ENCODE assay signal across 13 cellular contexts in the genomic region with DNA sequence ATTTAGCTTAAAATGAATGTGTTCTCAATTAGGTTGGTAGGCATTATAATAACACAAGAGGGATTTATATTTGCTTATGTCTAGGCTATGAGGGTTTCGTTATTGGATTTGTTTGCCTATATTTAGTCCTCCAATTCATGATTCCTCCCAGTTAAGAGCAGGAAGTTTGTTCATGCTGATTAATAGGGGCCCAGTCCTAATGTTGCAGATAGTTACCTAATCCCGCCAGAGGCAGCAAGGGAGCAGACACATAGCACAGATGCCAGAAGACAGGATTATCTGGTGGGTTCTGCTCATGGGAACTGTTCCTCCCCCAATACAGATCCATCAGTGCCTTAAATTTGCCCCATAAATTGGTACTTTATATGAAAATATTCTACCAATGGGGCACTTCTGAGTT.
"Had no signal": no experiment of that assay in that cellular context is flagged by ENCODE, and none has a peak within 500 bp of the region (broad histone marks: within the 10 kb centered on the region; RNA-seq: fewer than 3 reads in every experiment).

No MANE protein-coding gene starts in this region.

- H3K27ac ChIP-seq: epithelial cell of prostate, hepatocyte, neural progenitor cell, vagina had no signal

- H3K27me3 ChIP-seq: hepatocyte, neural progenitor cell, vagina had no signal

- H3K4me3 ChIP-seq: dorsolateral prefrontal cortex, hepatocyte, neural progenitor cell, vagina had no signal

- H2AFZ ChIP-seq: hepatocyte, neural progenitor cell had no signal

- H3K4me1 Mint-ChIP-seq: activated B cell treated with CpG ODN at 0.5 μM for 24 hours, neural progenitor cell had no signal

- H3K4me2 ChIP-seq: hepatocyte, neural progenitor cell had no signal

- H3K9ac ChIP-seq: neural progenitor cell had no signal

- H3K27me3 Mint-ChIP-seq: activated B cell treated with CpG ODN at 0.5 μM for 24 hours; activated CD4-positive, alpha-beta memory T cell treated with anti-CD3 and anti-CD28 coated beads for 36 hours; activated naive CD8-positive, alpha-beta T cell; naive thymus-derived CD4-positive, alpha-beta T cell; stimulated activated naive CD8-positive, alpha-beta T cell treated with anti-CD3 and anti-CD28 coated beads, Interleukin-15, amount 100 ng/mL, for 72 hours had no signal

- H3K36me3 ChIP-seq: neural progenitor cell, vagina had no signal

- H3K4me3 Mint-ChIP-seq: activated B cell treated with CpG ODN at 0.5 μM for 24 hours; activated CD4-positive, alpha-beta memory T cell treated with anti-CD3 and anti-CD28 coated beads for 36 hours; activated naive CD8-positive, alpha-beta T cell; activated T-helper 1 cell treated with anti-CD3 and anti-CD28 coated beads, Interleukin-12 subunit alpha, Interleukin-12 subunit beta, Interleukin-2, Interleukin-4 antibody, amounts not matched to agents 30 ng/mL and 10 ng/mL and 1 ng/mL, durations not matched to agents 14 hours and 24 hours and 36 hours; naive thymus-derived CD4-positive, alpha-beta T cell; neural progenitor cell; stimulated activated naive CD8-positive, alpha-beta T cell treated with anti-CD3 and anti-CD28 coated beads, Interleukin-15, amount 100 ng/mL, for 72 hours had no signal

- H3K79me2 ChIP-seq: hepatocyte had no signal

- H3K36me3 Mint-ChIP-seq: activated naive CD8-positive, alpha-beta T cell; neural progenitor cell had no signal

- DNase-seq: activated B cell treated with CpG ODN at 0.5 μM for 24 hours; stimulated activated CD4-positive, alpha-beta T cell treated with anti-CD3 and anti-CD28 coated beads, Interleukin-2, amount 100 ng/mL, for 48 hours had no signal

- H3K4me1 ChIP-seq: neural progenitor cell had no signal

- H3K27ac Mint-ChIP-seq: activated B cell treated with CpG ODN at 0.5 μM for 24 hours; activated CD4-positive, alpha-beta memory T cell treated with anti-CD3 and anti-CD28 coated beads for 36 hours; activated naive CD8-positive, alpha-beta T cell; activated T-helper 1 cell treated with anti-CD3 and anti-CD28 coated beads, Interleukin-12 subunit alpha, Interleukin-12 subunit beta, Interleukin-2, Interleukin-4 antibody, amounts not matched to agents 30 ng/mL and 10 ng/mL and 1 ng/mL, durations not matched to agents 14 hours and 24 hours and 36 hours; naive thymus-derived CD4-positive, alpha-beta T cell; neural progenitor cell; progenitor cell of endocrine pancreas; stimulated activated naive CD8-positive, alpha-beta T cell treated with anti-CD3 and anti-CD28 coated beads, Interleukin-15, amount 100 ng/mL, for 72 hours had no signal

- H3K9me3 ChIP-seq: vagina had no signal
